In the genomic region with DNA sequence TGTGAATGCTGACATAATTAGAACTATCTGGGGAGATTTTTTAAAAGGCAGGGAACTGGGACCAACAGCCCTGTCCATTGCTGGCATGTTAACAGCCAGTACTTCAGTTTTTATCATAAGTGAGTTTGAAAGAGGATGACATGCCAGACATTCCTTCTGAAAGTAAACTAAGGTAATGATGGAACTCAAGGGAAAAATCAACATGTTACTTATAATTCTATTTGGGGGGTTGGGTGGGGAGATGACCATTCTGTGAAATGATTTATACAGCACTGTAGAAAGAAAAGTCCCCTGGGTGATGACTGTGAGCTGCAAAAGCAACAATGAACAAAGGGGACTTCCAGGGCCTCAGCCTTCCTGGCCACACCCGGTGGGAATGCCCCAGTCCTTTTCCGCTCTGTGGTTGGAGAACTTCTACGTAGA, we compare ENCODE assay signal across 8 cellular contexts. TPM values are rescaled to one million over a fixed set of nuclear protein-coding genes. Genes with fewer than 3 reads are reported as not detected.
DNase-seq lines count a peak whose midpoint lies in the region; ATAC-seq and TF ChIP-seq lines count a peak whose summit lies in the region.

No MANE protein-coding gene starts in this region.

- no peak overlapping the region for H3K4me3 ChIP-seq in AG09309 (ENCODE audit: control insufficient read depth, low read depth, low read length)
- no peak overlapping the region for H3K4me3 ChIP-seq in esophagus muscularis mucosa
- H3K4me3 ChIP-seq in psoas muscle: no peak overlapping the region
- no peak overlapping the region for H3K4me3 ChIP-seq in spleen

- ATAC-seq in GM21360 (IDR thresholded peaks at IDR 0.05; ENCODE audit: unreplicated experiment) (peak; percentile 75), psoas muscle (peak; percentile 46 to 71 (median 65))

- TF ChIP-seq CTCF in AG09309 (IDR thresholded peaks at IDR 0.05; ENCODE audit: control insufficient read depth, insufficient read depth, low read depth, low read length, missing control alignments): no peak
- no peak for TF ChIP-seq CTCF in esophagus muscularis mucosa (IDR thresholded peaks at IDR 0.05)
- TF ChIP-seq CTCF in psoas muscle (IDR thresholded peaks at IDR 0.05): no peak
- TF ChIP-seq CTCF in spleen (IDR thresholded peaks at IDR 0.05 in 8 of 11, conservative IDR thresholded peaks at IDR 0.05 in 3 of 11): no peak

- intact Hi-C loops in esophagus muscularis mucosa (cut with DNase I): no loop called here
- intact Hi-C loops in psoas muscle (cut with DNase I): no loop called here
- intact Hi-C loops in posterior cingulate gyrus (cut with DNase I): no loop called here
- intact Hi-C loops in spleen (cut with DNase I; ENCODE audit: low total_unique reads): no loop called here

- peak overlapping the region; percentile 68 to 80 (median 78) for H3K27ac ChIP-seq in esophagus muscularis mucosa (replicated peaks in 1 of 4)
- peak overlapping the region; percentile 52 for H3K27ac ChIP-seq in psoas muscle
- H3K27ac ChIP-seq in spleen: peak overlapping the region in 2 of 8 donors; percentile 22 to 40

- TF ChIP-seq POLR2A in esophagus muscularis mucosa (IDR thresholded peaks at IDR 0.05; ENCODE audit: low read depth) (no peak), spleen (IDR thresholded peaks at IDR 0.05) (no peak)

- H3K9me3 ChIP-seq in esophagus muscularis mucosa (no peaks in the 10 kb centered on the region), psoas muscle (no peaks in the 10 kb centered on the region), spleen (no peaks in the 10 kb centered on the region)

- TF ChIP-seq EP300 in esophagus muscularis mucosa (IDR thresholded peaks at IDR 0.05): no peak

- H3K27me3 ChIP-seq in esophagus muscularis mucosa: no peaks in the 10 kb centered on the region
- H3K27me3 ChIP-seq in psoas muscle (ENCODE audit: insufficient read depth in 3 of 3, low read length in 2 of 3): no peaks in the 10 kb centered on the region
- H3K27me3 ChIP-seq in spleen (replicated peaks in 1 of 7): peaks cover 0 to 9% (median 4%) of the 10 kb centered on the region in 7 donors

- H3K4me1 ChIP-seq in esophagus muscularis mucosa (peaks cover 15 to 42% (median 38%) of the 10 kb centered on the region in 4 donors), psoas muscle (no peaks in the 10 kb centered on the region), spleen (peaks cover 0 to 15% (median 10%) of the 10 kb centered on the region in 6 donors)

- peak; percentile 23 for DNase-seq in AG09309 (ENCODE audit: low read depth)
- peak; percentile 50 to 60 for DNase-seq in NCI-H446 (lab: John Stamatoyannopoulos, UW)
- no peak for DNase-seq in esophagus muscularis mucosa (ENCODE audit: extremely low spot score)
- DNase-seq in psoas muscle: peak; percentile 46 to 67
- no peak for DNase-seq in posterior cingulate gyrus
- no peak for DNase-seq in spleen
- no peak for DNase-seq in ureter (ENCODE audit: low spot score)

- WGBS in esophagus muscularis mucosa: 36% methylated on average over 3 of the region's 3 CpGs
- 34 to 50% (median 40%) methylated on average over 3 of the region's 3 CpGs for WGBS in psoas muscle, 3 donors
- WGBS in spleen, 5 donors: 25 to 63% (median 47%) methylated on average over 3 of the region's 3 CpGs

- H3K36me3 ChIP-seq in esophagus muscularis mucosa (no peaks in the 10 kb centered on the region), psoas muscle (ENCODE audit: insufficient read depth in 1 of 2, low read depth in 1 of 2) (no peaks in the 10 kb centered on the region), spleen (no peaks in the 10 kb centered on the region)

RNA-seq across cellular contexts. Expression of a gene that starts 5.4 kb away (rescaled TPM):
- total RNA-seq in esophagus muscularis mucosa: 10 to 100 TPM; 11.2 to 32.6 (median 14.9) TPM
- total RNA-seq in psoas muscle: 1 to 10 TPM in 1 of 4 donors, under 1 TPM in 3; 0.25 to 1.2 (median 0.76) TPM
- polyA plus RNA-seq in psoas muscle: 1 to 10 TPM in 2 of 3 donors, under 1 TPM in 1; 0.99 to 1.3 (median 1.3) TPM
- 1 to 10 TPM in 2 of 7 donors, under 1 TPM in 4, not detected in 1; 0.13 to 1.4 (median 0.50) TPM for total RNA-seq in spleen
- under 1 TPM; 0.67 to 0.82 (median 0.77) TPM for polyA plus RNA-seq in spleen
- total RNA-seq in ureter: 14.5 TPM

Comparison
In these comparisons a context has a peak if more than half of its experiments do, and no peak if none do; other contexts are left out.
1. DNase-seq: peak in AG09309 (single experiment), NCI-H446 (2 of 2) and psoas muscle (2 of 2); none in esophagus muscularis mucosa (single experiment), posterior cingulate gyrus (0 of 10), spleen (single experiment) and ureter (single experiment).